ENCODE assay signal across 8 cellular contexts in genomic region chr1:145977486-145978476, GRCh38. TPM values are rescaled to one million over a fixed set of nuclear protein-coding genes. Genes with fewer than 3 reads are reported as not detected.
DNase-seq lines count a peak whose midpoint lies in the region; ATAC-seq and TF ChIP-seq lines count a peak whose summit lies in the region.

No MANE protein-coding gene starts in this region.

- no peak for ATAC-seq in GM19397 (IDR thresholded peaks at IDR 0.05; ENCODE audit: unreplicated experiment)

- no peaks in the 10 kb centered on the region for H3K27me3 ChIP-seq in left ventricle myocardium inferior (ENCODE audit: low read depth)

- H3K27ac ChIP-seq in left ventricle myocardium inferior (replicated peaks) = peak overlapping the region; percentile 99

- H3K4me3 ChIP-seq in left ventricle myocardium inferior = peak overlapping the region; percentile 58

- no peaks in the 10 kb centered on the region for H3K9me3 ChIP-seq in left ventricle myocardium inferior (replicated peaks)

- intact Hi-C loops in left ventricle myocardium inferior (cut with micrococcal nuclease) (loop anchor here (5.0 to 10.0 kb wide), 2 partner anchors 35 to 63 kb away; partner anchors contain the start of genes ITGA10 and PEX11B), posterior cingulate gyrus (cut with DNase I) (loop anchor here (1.0 kb wide), 2 partner anchors 30 to 36 kb away; no protein-coding TSS in a partner anchor)

- peak; percentile 72 for DNase-seq in activated gamma-delta T cell treated with Interleukin-2 at 50 U/mL for 16 hours
- no peak for DNase-seq in activated gamma-delta T cell (lab: John Stamatoyannopoulos, UW)
- DNase-seq in NCI-H1436 treated with DMSO at 0.1 percent for 48 hours (lab: John Stamatoyannopoulos, UW) = peak; percentile 55
- DNase-seq in SW 1271 (lab: John Stamatoyannopoulos, UW) = peak; percentile 16 to 70
- peak; percentile 80 for DNase-seq in amniotic stem cell (lab: John Stamatoyannopoulos, UW)
- DNase-seq in left ventricle myocardium inferior = peak; percentile 68
- DNase-seq in posterior cingulate gyrus = peak in 8 of 10 donors; percentile 40 to 93 (median 76)

- H3K36me3 ChIP-seq in left ventricle myocardium inferior = peaks cover 10% of the 10 kb centered on the region

- TF ChIP-seq CTCF in left ventricle myocardium inferior (IDR thresholded peaks at IDR 0.05; ENCODE audit: borderline replicate concordance) = peak; percentile 91

- peaks cover 56% of the 10 kb centered on the region for H3K4me1 ChIP-seq in left ventricle myocardium inferior

RNA-seq across cellular contexts. Expression of gene POLR3GL, which starts 13.3 kb away (rescaled TPM):
- total RNA-seq in left ventricle myocardium inferior = 45.6 TPM

RNA-seq across cellular contexts. Expression of gene ANKRD34A, which starts 13.4 kb away (rescaled TPM):
- total RNA-seq in left ventricle myocardium inferior = 0.66 TPM

RNA-seq across cellular contexts. Expression of gene TXNIP, which starts 18.6 kb away (rescaled TPM):
- total RNA-seq in left ventricle myocardium inferior = 753 TPM

RNA-seq across cellular contexts. Expression of gene LIX1L, which starts 20.0 kb away (rescaled TPM):
- total RNA-seq in left ventricle myocardium inferior = 23.0 TPM

RNA-seq across cellular contexts. Expression of gene HJV, which starts 43.8 kb away (rescaled TPM):
- total RNA-seq in left ventricle myocardium inferior = 90.3 TPM
